ENCODE assay signal across 2 cellular contexts in the genomic region with DNA sequence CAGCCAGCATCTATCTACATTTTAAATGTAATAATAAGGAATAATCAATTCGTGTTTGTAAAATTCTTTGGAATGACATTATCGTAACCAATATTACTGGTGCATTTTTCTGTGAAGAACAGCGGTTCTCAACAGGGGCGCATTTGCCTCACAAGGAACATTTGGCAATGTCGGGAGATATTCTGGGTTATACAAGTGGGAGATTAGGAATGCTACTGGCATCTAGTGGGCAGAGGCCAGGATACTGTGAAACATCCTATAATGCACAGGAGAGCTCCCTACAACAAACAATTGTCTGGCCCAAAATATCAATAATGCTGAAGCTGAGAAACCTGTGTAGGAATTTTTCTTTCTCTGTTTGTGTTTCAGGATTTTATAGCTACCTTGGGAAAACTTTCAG.
TF ChIP-seq lines count a peak whose summit lies in the region.

No MANE protein-coding gene starts in this region.

TF ChIP-seq in HCT116, 20 proteins besides CTCF, POLR2A, EP300 and RAD21 (continued from another document):
- TF ChIP-seq SIN3A (IDR thresholded peaks at IDR 0.05; ENCODE audit: low read depth), result no peak
- no peak for TF ChIP-seq FOSL1 (IDR thresholded peaks at IDR 0.05; ENCODE audit: low read depth)
- TF ChIP-seq, protein P1, sequence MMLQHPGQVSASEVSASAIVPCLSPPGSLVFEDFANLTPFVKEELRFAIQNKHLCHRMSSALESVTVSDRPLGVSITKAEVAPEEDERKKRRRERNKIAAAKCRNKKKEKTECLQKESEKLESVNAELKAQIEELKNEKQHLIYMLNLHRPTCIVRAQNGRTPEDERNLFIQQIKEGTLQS (IDR thresholded peaks at IDR 0.05), result no peak
- TF ChIP-seq, protein P2, sequence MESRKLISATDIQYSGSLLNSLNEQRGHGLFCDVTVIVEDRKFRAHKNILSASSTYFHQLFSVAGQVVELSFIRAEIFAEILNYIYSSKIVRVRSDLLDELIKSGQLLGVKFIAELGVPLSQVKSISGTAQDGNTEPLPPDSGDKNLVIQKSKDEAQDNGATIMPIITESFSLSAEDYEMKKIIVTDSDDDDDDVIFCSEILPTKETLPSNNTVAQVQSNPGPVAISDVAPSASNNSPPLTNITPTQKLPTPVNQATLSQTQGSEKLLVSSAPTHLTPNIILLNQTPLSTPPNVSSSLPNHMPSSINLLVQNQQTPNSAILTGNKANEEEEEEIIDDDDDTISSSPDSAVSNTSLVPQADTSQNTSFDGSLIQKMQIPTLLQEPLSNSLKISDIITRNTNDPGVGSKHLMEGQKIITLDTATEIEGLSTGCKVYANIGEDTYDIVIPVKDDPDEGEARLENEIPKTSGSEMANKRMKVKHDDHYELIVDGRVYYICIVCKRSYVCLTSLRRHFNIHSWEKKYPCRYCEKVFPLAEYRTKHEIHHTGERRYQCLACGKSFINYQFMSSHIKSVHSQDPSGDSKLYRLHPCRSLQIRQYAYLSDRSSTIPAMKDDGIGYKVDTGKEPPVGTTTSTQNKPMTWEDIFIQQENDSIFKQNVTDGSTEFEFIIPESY (IDR thresholded peaks at IDR 0.05; ENCODE audit: extremely low read depth, insufficient replicate concordance, low read length), result no peak
- no peak for TF ChIP-seq ZFX (IDR thresholded peaks at IDR 0.05)
- TF ChIP-seq SRF (IDR thresholded peaks at IDR 0.05; ENCODE audit: low read depth), result no peak
- no peak for TF ChIP-seq SP1 (IDR thresholded peaks at IDR 0.05; ENCODE audit: low read depth)
- TF ChIP-seq JUND (IDR thresholded peaks at IDR 0.05), result no peak
- TF ChIP-seq ZNF274 (IDR thresholded peaks at IDR 0.05; ENCODE audit: low read depth, low read length), result no peak
- no peak for TF ChIP-seq CBX3 (IDR thresholded peaks at IDR 0.05; ENCODE audit: low read depth)
- no peak for TF ChIP-seq EZH2phosphoT487 (IDR thresholded peaks at IDR 0.05; ENCODE audit: borderline replicate concordance)
- no peak for TF ChIP-seq ELF1 (IDR thresholded peaks at IDR 0.05; ENCODE audit: borderline replicate concordance, low read depth)
- TF ChIP-seq, protein P3, sequence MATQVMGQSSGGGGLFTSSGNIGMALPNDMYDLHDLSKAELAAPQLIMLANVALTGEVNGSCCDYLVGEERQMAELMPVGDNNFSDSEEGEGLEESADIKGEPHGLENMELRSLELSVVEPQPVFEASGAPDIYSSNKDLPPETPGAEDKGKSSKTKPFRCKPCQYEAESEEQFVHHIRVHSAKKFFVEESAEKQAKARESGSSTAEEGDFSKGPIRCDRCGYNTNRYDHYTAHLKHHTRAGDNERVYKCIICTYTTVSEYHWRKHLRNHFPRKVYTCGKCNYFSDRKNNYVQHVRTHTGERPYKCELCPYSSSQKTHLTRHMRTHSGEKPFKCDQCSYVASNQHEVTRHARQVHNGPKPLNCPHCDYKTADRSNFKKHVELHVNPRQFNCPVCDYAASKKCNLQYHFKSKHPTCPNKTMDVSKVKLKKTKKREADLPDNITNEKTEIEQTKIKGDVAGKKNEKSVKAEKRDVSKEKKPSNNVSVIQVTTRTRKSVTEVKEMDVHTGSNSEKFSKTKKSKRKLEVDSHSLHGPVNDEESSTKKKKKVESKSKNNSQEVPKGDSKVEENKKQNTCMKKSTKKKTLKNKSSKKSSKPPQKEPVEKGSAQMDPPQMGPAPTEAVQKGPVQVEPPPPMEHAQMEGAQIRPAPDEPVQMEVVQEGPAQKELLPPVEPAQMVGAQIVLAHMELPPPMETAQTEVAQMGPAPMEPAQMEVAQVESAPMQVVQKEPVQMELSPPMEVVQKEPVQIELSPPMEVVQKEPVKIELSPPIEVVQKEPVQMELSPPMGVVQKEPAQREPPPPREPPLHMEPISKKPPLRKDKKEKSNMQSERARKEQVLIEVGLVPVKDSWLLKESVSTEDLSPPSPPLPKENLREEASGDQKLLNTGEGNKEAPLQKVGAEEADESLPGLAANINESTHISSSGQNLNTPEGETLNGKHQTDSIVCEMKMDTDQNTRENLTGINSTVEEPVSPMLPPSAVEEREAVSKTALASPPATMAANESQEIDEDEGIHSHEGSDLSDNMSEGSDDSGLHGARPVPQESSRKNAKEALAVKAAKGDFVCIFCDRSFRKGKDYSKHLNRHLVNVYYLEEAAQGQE (IDR thresholded peaks at IDR 0.05; ENCODE audit: low read depth), result no peak
- no peak for TF ChIP-seq TCF7L2 (IDR thresholded peaks at IDR 0.05; ENCODE audit: borderline replicate concordance, extremely low read depth, insufficient read depth, insufficient read length)

TF ChIP-seq in SK-N-SH treated with all-trans-retinoic acid at 6 μM for 48 hours, 23 proteins besides CTCF, POLR2A, EP300 and RAD21 (continued from another document):
- TF ChIP-seq, protein P4, sequence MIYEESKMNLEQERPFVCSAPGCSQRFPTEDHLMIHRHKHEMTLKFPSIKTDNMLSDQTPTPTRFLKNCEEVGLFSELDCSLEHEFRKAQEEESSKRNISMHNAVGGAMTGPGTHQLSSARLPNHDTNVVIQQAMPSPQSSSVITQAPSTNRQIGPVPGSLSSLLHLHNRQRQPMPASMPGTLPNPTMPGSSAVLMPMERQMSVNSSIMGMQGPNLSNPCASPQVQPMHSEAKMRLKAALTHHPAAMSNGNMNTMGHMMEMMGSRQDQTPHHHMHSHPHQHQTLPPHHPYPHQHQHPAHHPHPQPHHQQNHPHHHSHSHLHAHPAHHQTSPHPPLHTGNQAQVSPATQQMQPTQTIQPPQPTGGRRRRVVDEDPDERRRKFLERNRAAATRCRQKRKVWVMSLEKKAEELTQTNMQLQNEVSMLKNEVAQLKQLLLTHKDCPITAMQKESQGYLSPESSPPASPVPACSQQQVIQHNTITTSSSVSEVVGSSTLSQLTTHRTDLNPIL (CRISPR knock-in tag; IDR thresholded peaks at IDR 0.05; ENCODE audit: low read depth), result no peak
- TF ChIP-seq ZFP3 (CRISPR knock-in tag; IDR thresholded peaks at IDR 0.05), result no peak
- TF ChIP-seq TCF4 (CRISPR knock-in tag; IDR thresholded peaks at IDR 0.05; ENCODE audit: borderline replicate concordance), result no peak
- TF ChIP-seq GLIS3 (CRISPR knock-in tag; IDR thresholded peaks at IDR 0.05), result no peak
- TF ChIP-seq SNAI2 (CRISPR knock-in tag; IDR thresholded peaks at IDR 0.05), result no peak
- TF ChIP-seq ZC3H10 (CRISPR knock-in tag; IDR thresholded peaks at IDR 0.05), result no peak
- no peak for TF ChIP-seq RARB (CRISPR knock-in tag; IDR thresholded peaks at IDR 0.05)
- TF ChIP-seq, protein P5, sequence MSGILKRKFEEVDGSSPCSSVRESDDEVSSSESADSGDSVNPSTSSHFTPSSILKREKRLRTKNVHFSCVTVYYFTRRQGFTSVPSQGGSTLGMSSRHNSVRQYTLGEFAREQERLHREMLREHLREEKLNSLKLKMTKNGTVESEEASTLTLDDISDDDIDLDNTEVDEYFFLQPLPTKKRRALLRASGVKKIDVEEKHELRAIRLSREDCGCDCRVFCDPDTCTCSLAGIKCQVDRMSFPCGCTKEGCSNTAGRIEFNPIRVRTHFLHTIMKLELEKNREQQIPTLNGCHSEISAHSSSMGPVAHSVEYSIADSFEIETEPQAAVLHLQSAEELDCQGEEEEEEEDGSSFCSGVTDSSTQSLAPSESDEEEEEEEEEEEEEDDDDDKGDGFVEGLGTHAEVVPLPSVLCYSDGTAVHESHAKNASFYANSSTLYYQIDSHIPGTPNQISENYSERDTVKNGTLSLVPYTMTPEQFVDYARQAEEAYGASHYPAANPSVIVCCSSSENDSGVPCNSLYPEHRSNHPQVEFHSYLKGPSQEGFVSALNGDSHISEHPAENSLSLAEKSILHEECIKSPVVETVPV (CRISPR knock-in tag; IDR thresholded peaks at IDR 0.05), result no peak
- TF ChIP-seq, protein P6, sequence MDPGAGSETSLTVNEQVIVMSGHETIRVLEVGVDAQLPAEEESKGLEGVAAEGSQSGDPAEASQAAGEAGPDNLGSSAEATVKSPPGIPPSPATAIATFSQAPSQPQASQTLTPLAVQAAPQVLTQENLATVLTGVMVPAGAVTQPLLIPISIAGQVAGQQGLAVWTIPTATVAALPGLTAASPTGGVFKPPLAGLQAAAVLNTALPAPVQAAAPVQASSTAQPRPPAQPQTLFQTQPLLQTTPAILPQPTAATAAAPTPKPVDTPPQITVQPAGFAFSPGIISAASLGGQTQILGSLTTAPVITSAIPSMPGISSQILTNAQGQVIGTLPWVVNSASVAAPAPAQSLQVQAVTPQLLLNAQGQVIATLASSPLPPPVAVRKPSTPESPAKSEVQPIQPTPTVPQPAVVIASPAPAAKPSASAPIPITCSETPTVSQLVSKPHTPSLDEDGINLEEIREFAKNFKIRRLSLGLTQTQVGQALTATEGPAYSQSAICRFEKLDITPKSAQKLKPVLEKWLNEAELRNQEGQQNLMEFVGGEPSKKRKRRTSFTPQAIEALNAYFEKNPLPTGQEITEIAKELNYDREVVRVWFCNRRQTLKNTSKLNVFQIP (CRISPR knock-in tag; IDR thresholded peaks at IDR 0.05; ENCODE audit: borderline replicate concordance, low read depth), result no peak
- TF ChIP-seq ZNF70 (CRISPR knock-in tag; IDR thresholded peaks at IDR 0.05), result no peak
- no peak for TF ChIP-seq CSDC2 (CRISPR knock-in tag; IDR thresholded peaks at IDR 0.05)
- no peak for TF ChIP-seq ZNF8 (CRISPR knock-in tag; IDR thresholded peaks at IDR 0.05)
- no peak for TF ChIP-seq ZNF565 (CRISPR knock-in tag; conservative IDR thresholded peaks at IDR 0.05; ENCODE audit: low read depth)
- no peak for TF ChIP-seq ARNTL (CRISPR knock-in tag; IDR thresholded peaks at IDR 0.05; ENCODE audit: borderline replicate concordance, low read depth)
- TF ChIP-seq TOX (CRISPR knock-in tag; IDR thresholded peaks at IDR 0.05; ENCODE audit: borderline replicate concordance), result no peak
- TF ChIP-seq, protein P7, sequence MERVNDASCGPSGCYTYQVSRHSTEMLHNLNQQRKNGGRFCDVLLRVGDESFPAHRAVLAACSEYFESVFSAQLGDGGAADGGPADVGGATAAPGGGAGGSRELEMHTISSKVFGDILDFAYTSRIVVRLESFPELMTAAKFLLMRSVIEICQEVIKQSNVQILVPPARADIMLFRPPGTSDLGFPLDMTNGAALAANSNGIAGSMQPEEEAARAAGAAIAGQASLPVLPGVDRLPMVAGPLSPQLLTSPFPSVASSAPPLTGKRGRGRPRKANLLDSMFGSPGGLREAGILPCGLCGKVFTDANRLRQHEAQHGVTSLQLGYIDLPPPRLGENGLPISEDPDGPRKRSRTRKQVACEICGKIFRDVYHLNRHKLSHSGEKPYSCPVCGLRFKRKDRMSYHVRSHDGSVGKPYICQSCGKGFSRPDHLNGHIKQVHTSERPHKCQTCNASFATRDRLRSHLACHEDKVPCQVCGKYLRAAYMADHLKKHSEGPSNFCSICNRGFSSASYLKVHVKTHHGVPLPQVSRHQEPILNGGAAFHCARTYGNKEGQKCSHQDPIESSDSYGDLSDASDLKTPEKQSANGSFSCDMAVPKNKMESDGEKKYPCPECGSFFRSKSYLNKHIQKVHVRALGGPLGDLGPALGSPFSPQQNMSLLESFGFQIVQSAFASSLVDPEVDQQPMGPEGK (CRISPR knock-in tag; IDR thresholded peaks at IDR 0.05; ENCODE audit: borderline replicate concordance), result no peak
- no peak for TF ChIP-seq BACH2 (CRISPR knock-in tag; IDR thresholded peaks at IDR 0.05; ENCODE audit: borderline replicate concordance)
